ENCODE assay signal across 13 cellular contexts in genomic region chr20:47509104-47509661, GRCh38. TPM values are rescaled to one million over a fixed set of nuclear protein-coding genes. Genes with fewer than 3 reads are reported as not detected.
DNase-seq lines count a peak whose midpoint lies in the region; ATAC-seq, FAIRE-seq and TF ChIP-seq lines count a peak whose summit lies in the region.
"Had no signal": no experiment of that assay in that cellular context is flagged by ENCODE, and none has a peak within 500 bp of the region (broad histone marks: within the 10 kb centered on the region; RNA-seq: fewer than 3 reads in every experiment).

No MANE protein-coding gene starts in this region.

- H2AFZ ChIP-seq in HepG2 (ENCODE audit: low read length): no peak overlapping the region
- no peak overlapping the region for H2AFZ ChIP-seq in SU-DHL-6 (ENCODE audit: low read depth, low read length, severe bottlenecking)

- H3K4me2 ChIP-seq in HepG2 (ENCODE audit: low read depth, low read length) (no peak overlapping the region), SU-DHL-6 (ENCODE audit: low read depth, low read length, poor library complexity, severe bottlenecking) (peak overlapping the region; percentile 97)

- H3K4me1 Mint-ChIP-seq in endodermal cell: peaks cover 17% of the 10 kb centered on the region

- no peak for TF ChIP-seq CTCF in HepG2 (CRISPR knock-in tag; IDR thresholded peaks at IDR 0.05)
- TF ChIP-seq CTCF in right lobe of liver (IDR thresholded peaks at IDR 0.05): no peak
- TF ChIP-seq CTCF in SU-DHL-6 (IDR thresholded peaks at IDR 0.05; ENCODE audit: insufficient read depth, low read length, poor library complexity, severe bottlenecking): no peak
- TF ChIP-seq CTCF in endodermal cell (conservative IDR thresholded peaks at IDR 0.05): no peak

- H3K36me3 Mint-ChIP-seq in endodermal cell (ENCODE audit: low read depth): peaks cover 3% of the 10 kb centered on the region

- peak overlapping the region; percentile 58 for H3K27ac Mint-ChIP-seq in endodermal cell

- TF ChIP-seq EP300 in HepG2 (IDR thresholded peaks at IDR 0.05; ENCODE audit: low read depth in 2 of 2, low read length in 2 of 2): no peak
- no peak for TF ChIP-seq EP300 in HepG2 (CRISPR knock-in tag; IDR thresholded peaks at IDR 0.05; ENCODE audit: borderline replicate concordance)

- H3F3A ChIP-seq in SU-DHL-6 (ENCODE audit: insufficient read depth): peaks cover 82% of the 10 kb centered on the region

- H3K4me3 Mint-ChIP-seq in endodermal cell: no peak overlapping the region

- intact Hi-C loops in HepG2 (cut with micrococcal nuclease; ENCODE audit: unreplicated experiment) (loop anchor here (5.0 kb wide), 1 partner anchor 48 kb away; no protein-coding TSS in a partner anchor), right lobe of liver (cut with DNase I) (no loop called here)

- no peaks in the 10 kb centered on the region for H3K27me3 Mint-ChIP-seq in endodermal cell (ENCODE audit: insufficient read depth)

- H3K4me1 ChIP-seq in HepG2 (ENCODE audit: insufficient read depth, low read length) (peaks cover 76% of the 10 kb centered on the region), right lobe of liver (peaks cover 0 to 34% (median 6%) of the 10 kb centered on the region in 4 donors), endodermal cell (ENCODE audit: control insufficient read depth, insufficient read depth, low read length) (peaks cover 4% of the 10 kb centered on the region)

- 93% methylated on average over 6 of the region's 6 CpGs for WGBS in HepG2 (ENCODE audit: low lambda C conversion rate)
- 74% methylated on average over 5 of the region's 6 CpGs for WGBS in right lobe of liver (ENCODE audit: insufficient coverage, low coverage, low lambda C conversion rate, missing lambda C conversion rate)
- WGBS in endodermal cell (ENCODE audit: insufficient coverage in 1 of 2, insufficient read length in 1 of 2), 2 experiments: 94 to 95% methylated on average over 5 to 6 of the region's 6 CpGs

- in situ Hi-C loops in HepG2 (cut with HindIII; ENCODE audit: extremely low pct_ligation_motif_present, low pct_unique_long_range_greater_than_20kb): no loop called here

- no TSS peak for BruUV-seq in HepG2 (replicated peaks; lab: Mats Ljungman, UMichigan)

- FAIRE-seq in HepG2 (lab: Jason Lieb, UNC): no peak
- FAIRE-seq: colon had no signal

- H3K27me3 ChIP-seq in HepG2 (ENCODE audit: control insufficient read depth in 1 of 2, insufficient read depth in 2 of 2, low read length in 2 of 2) (no peaks in the 10 kb centered on the region), right lobe of liver (no peaks in the 10 kb centered on the region), SU-DHL-6 (ENCODE audit: low read length) (no peaks in the 10 kb centered on the region), endodermal cell (ENCODE audit: control insufficient read depth, insufficient read depth, low read length, poor library complexity, severe bottlenecking) (no peaks in the 10 kb centered on the region)

- H3K9me3 ChIP-seq in HepG2 (ENCODE audit: low read length) (no peaks in the 10 kb centered on the region), right lobe of liver (no peaks in the 10 kb centered on the region), SU-DHL-6 (ENCODE audit: insufficient read depth, low read length) (no peaks in the 10 kb centered on the region), endodermal cell (ENCODE audit: control insufficient read depth, low read length) (no peaks in the 10 kb centered on the region)

- no peaks in the 10 kb centered on the region for H3K9me2 ChIP-seq in SU-DHL-6 (replicated peaks; ENCODE audit: insufficient read depth, low read length)

- no peak overlapping the region for H3K4me3 ChIP-seq in HepG2 (replicated peaks in 1 of 3; ENCODE audit: insufficient read depth in 1 of 3, low read depth in 2 of 3, low read length in 3 of 3)
- no peak overlapping the region for H3K4me3 ChIP-seq in right lobe of liver
- H3K4me3 ChIP-seq in SU-DHL-6 (ENCODE audit: insufficient read depth, low read length, poor library complexity, severe bottlenecking): peak overlapping the region; percentile 96
- no peak overlapping the region for H3K4me3 ChIP-seq in endodermal cell (ENCODE audit: low read length)

- ATAC-seq in HepG2: no peak; the same call in 2 of the 3 replicates
- no peak for ATAC-seq in right lobe of liver
- no peak for ATAC-seq in HG02970 (IDR thresholded peaks at IDR 0.05; ENCODE audit: low FRiP score, unreplicated experiment)
- ATAC-seq in GM21423 (IDR thresholded peaks at IDR 0.05; ENCODE audit: unreplicated experiment): no peak
- ATAC-seq: Panc1 had no signal

- H4K20me1 ChIP-seq in HepG2 (ENCODE audit: insufficient read depth, low read length) (peaks cover 18% of the 10 kb centered on the region), SU-DHL-6 (ENCODE audit: low read depth, low read length) (peaks cover 18% of the 10 kb centered on the region)

- H3K79me2 ChIP-seq in HepG2 (ENCODE audit: insufficient read depth, low read length): peaks cover 95% of the 10 kb centered on the region
- H3K79me2 ChIP-seq in SU-DHL-6 (ENCODE audit: insufficient read depth, low read length): peaks cover 100% of the 10 kb centered on the region

- H3K27ac ChIP-seq in HepG2 (ENCODE audit: extremely low read length, insufficient read depth, low read length) (peak overlapping the region; percentile 5), right lobe of liver (peak overlapping the region in 1 of 3 donors; percentile 31), SU-DHL-6 (ENCODE audit: low read depth, low read length) (peak overlapping the region; percentile 93), endodermal cell (ENCODE audit: low read depth, low read length) (no peak overlapping the region)

- TF ChIP-seq POLR2A in HepG2 (IDR thresholded peaks at IDR 0.05; ENCODE audit: insufficient read depth in 1 of 2, low read depth in 2 of 2, low read length in 2 of 2) (no peak), right lobe of liver (IDR thresholded peaks at IDR 0.05) (no peak)

- DNase-seq in HepG2 (ENCODE audit: low spot score) (no peak), right lobe of liver (no peak), endodermal cell (peak; percentile 35), SW 1271 (lab: John Stamatoyannopoulos, UW) (no peak), AG20443 (ENCODE audit: low spot score) (no peak)
- DNase-seq: NCI-H1930, NCI-H524, substantia nigra had no signal

- no peaks in the 10 kb centered on the region for H3K9me3 Mint-ChIP-seq in endodermal cell

- CTCF ChIA-PET in HepG2 (lab: Yijun Ruan, JAX; ENCODE audit: low intra/inter-chr PET ratio, low total read pairs): no interaction called here

- H3K9ac ChIP-seq in HepG2 (ENCODE audit: insufficient read depth, low read depth, low read length) (no peak overlapping the region), SU-DHL-6 (ENCODE audit: low read length) (peak overlapping the region; percentile 57), endodermal cell (ENCODE audit: extremely low read depth, low read length, poor library complexity, severe bottlenecking) (no peak overlapping the region)

- TF ChIP-seq RAD21 in HepG2 (CRISPR knock-in tag; IDR thresholded peaks at IDR 0.05): no peak

- H3K36me3 ChIP-seq in HepG2 (replicated peaks in 1 of 2; ENCODE audit: control insufficient read depth in 1 of 2, insufficient read depth in 2 of 2, low read length in 2 of 2) (peaks cover 0 to 7% of the 10 kb centered on the region in 2 experiments; a peak in 2 of 5 replicates), right lobe of liver (no peaks in the 10 kb centered on the region), SU-DHL-6 (ENCODE audit: low read length) (peaks cover 4% of the 10 kb centered on the region), endodermal cell (ENCODE audit: control insufficient read depth, insufficient read depth, low read length) (peaks cover 4% of the 10 kb centered on the region)

- POLR2A ChIA-PET in HepG2 (lab: Yijun Ruan, JAX): no interaction called here

TF ChIP-seq in HepG2, 621 proteins besides CTCF, POLR2A, EP300 and RAD21 (continues in another document):
- peak; percentile 27 for TF ChIP-seq RBM22 (optimal IDR thresholded peaks at IDR 0.05; ENCODE audit: low read length)
- no peak for TF ChIP-seq PTBP1 (IDR thresholded peaks at IDR 0.05; ENCODE audit: low read depth, low read length, poor library complexity, severe bottlenecking)
- no peak for TF ChIP-seq ZNF496 (CRISPR knock-in tag; IDR thresholded peaks at IDR 0.05; ENCODE audit: insufficient replicate concordance)
- 0 out of 2 replicates have a peak, but pooled peaks have one; percentile 25 for TF ChIP-seq MXD4 (CRISPR knock-in tag; IDR thresholded peaks at IDR 0.05)
- peak; percentile 81; the same call in 1 of the 2 replicates for TF ChIP-seq ZNF121 (CRISPR knock-in tag; IDR thresholded peaks at IDR 0.05)
- no peak for TF ChIP-seq TARDBP (CRISPR knock-in tag; IDR thresholded peaks at IDR 0.05)
- no peak for TF ChIP-seq NFIB (CRISPR knock-in tag; IDR thresholded peaks at IDR 0.05; ENCODE audit: borderline replicate concordance)
- peak; percentile 36; the same call in 1 of the 2 replicates for TF ChIP-seq ZNF501 (CRISPR knock-in tag; IDR thresholded peaks at IDR 0.05)

RNA-seq across cellular contexts. Expression of gene NCOA3, which starts 7.5 kb away (rescaled TPM):
- total RNA-seq in HepG2 (2016; rRNA removed; fragmentation: Illumina TruSeq; extraction: Trizol) (56.8 and 76.2 TPM in 2 replicates), right lobe of liver (10 to 100 TPM; 11.2 to 15.1 (median 13.8) TPM), endodermal cell (10 to 100 TPM; 38.6 TPM)
- 30.2 and 36.5 TPM in 2 replicates for total RNA-seq in HepG2 (2016; cell fraction: cytosol; rRNA removed; fragmentation: Illumina TruSeq; extraction: Trizol; ENCODE audit: low read depth)
- total RNA-seq in HepG2 (2016; cell fraction: insoluble cytoplasmic fraction; rRNA removed; fragmentation: Illumina TruSeq; extraction: Trizol): 56.0 and 74.0 TPM in 2 replicates
- total RNA-seq in HepG2 (2016; cell fraction: membrane; rRNA removed; fragmentation: Illumina TruSeq; extraction: Trizol): 34.2 and 36.7 TPM in 2 replicates
- 59.3 and 64.3 TPM in 2 replicates for total RNA-seq in HepG2 (2016; cell fraction: nucleus; rRNA removed; fragmentation: Illumina TruSeq; extraction: Trizol)
- 25.0 and 35.0 TPM in 2 replicates for polyA plus RNA-seq in HepG2 (2011; rRNA removed)
- polyA plus RNA-seq in HepG2 (2011; cell fraction: cytosol; rRNA removed): 17.2 and 18.9 TPM in 2 replicates
- polyA plus RNA-seq in HepG2 (2011; cell fraction: nucleus; rRNA removed): 36.9 and 40.6 TPM in 2 replicates
- 22.6 and 26.9 TPM in 2 replicates for polyA plus RNA-seq in HepG2 (2012)
- 2.0 and 2.4 TPM in 2 replicates for polyA plus RNA-seq in HepG2 (2016; cell fraction: cytosol; fragmentation: Illumina TruSeq; extraction: Trizol; ENCODE audit: low read depth)
- 40.1 and 40.4 TPM in 2 replicates for polyA plus RNA-seq in HepG2 (2016; cell fraction: insoluble cytoplasmic fraction; fragmentation: Illumina TruSeq; extraction: Trizol; ENCODE audit: low read depth)
- 5.5 and 5.7 TPM in 2 replicates for polyA plus RNA-seq in HepG2 (2016; cell fraction: membrane; fragmentation: Illumina TruSeq; extraction: Trizol; ENCODE audit: low read depth)
- 53.5 and 57.7 TPM in 2 replicates for polyA plus RNA-seq in HepG2 (2016; cell fraction: nucleus; fragmentation: Illumina TruSeq; extraction: Trizol; ENCODE audit: insufficient read depth, low read depth)
- polyA minus RNA-seq in HepG2 (2011; rRNA and poly(A)+ RNA removed; ENCODE audit: low replicate concordance): 49.8 and 56.6 TPM in 2 replicates
- polyA minus RNA-seq in HepG2 (2011; cell fraction: cytosol; rRNA and poly(A)+ RNA removed): 41.6 and 42.5 TPM in 2 replicates
- 75.8 and 76.3 TPM in 2 replicates for polyA minus RNA-seq in HepG2 (2011; cell fraction: nucleus; rRNA and poly(A)+ RNA removed)
- polyA plus RNA-seq in endodermal cell (2013, experiment 1 of 2): 15.2 TPM
- polyA plus RNA-seq in endodermal cell (2013, experiment 2 of 2): 14.4 TPM
